In genomic region chr22:43011079-43011478, GRCh38 we compare ENCODE assay signal across 22 cellular contexts. TPM values are rescaled to one million over a fixed set of nuclear protein-coding genes. Genes with fewer than 3 reads are reported as not detected.
A peak's percentile ranks its signal among the peaks of the same experiment; 100 is the strongest.
DNase-seq lines count a peak whose midpoint lies in the region; ATAC-seq and TF ChIP-seq lines count a peak whose summit lies in the region.
"Had no signal": no experiment of that assay in that cellular context is flagged by ENCODE, and none has a peak within 500 bp of the region (broad histone marks: within the 10 kb centered on the region; RNA-seq: fewer than 3 reads in every experiment).

No MANE protein-coding gene starts in this region.

- no peak for ATAC-seq in activated CD4-positive, alpha-beta T cell treated with anti-CD3 and anti-CD28 coated beads for 36 hours
- ATAC-seq in sciatic nerve: no peak
- ATAC-seq: gastrocnemius medialis; stimulated activated naive B cell treated with anti-CD40 and anti-IgM and Interleukin-4, amounts not matched to agents 10 μg/mL and 1 μg/mL and 100 μg/mL, for 72 hours had no signal

- H3K27me3 ChIP-seq in mammary epithelial cell (ENCODE audit: insufficient read depth, low read length): no peaks in the 10 kb centered on the region
- no peaks in the 10 kb centered on the region for H3K27me3 ChIP-seq in mesendoderm (ENCODE audit: insufficient read depth, low read length, poor library complexity)
- H3K27me3 ChIP-seq: gastrocnemius medialis had no signal

- H2BK15ac ChIP-seq in mesendoderm (replicated peaks; ENCODE audit: low read depth): no peak overlapping the region

- H3K4ac ChIP-seq in mesendoderm (ENCODE audit: low read depth, low read length): no peak overlapping the region

- H3K4me1 ChIP-seq in mammary epithelial cell (ENCODE audit: insufficient read depth, low read length): peaks cover 36% of the 10 kb centered on the region
- H3K4me1 ChIP-seq in mesendoderm (ENCODE audit: control insufficient read depth, low read depth, low read length): peaks cover 9% of the 10 kb centered on the region

- no peak overlapping the region for H2BK5ac ChIP-seq in mesendoderm (ENCODE audit: low read length)

- intact Hi-C loops in mammary epithelial cell (cut with micrococcal nuclease) (no loop called here), sciatic nerve (cut with DNase I) (no loop called here)
- intact Hi-C loops in activated CD4-positive, alpha-beta T cell treated with anti-CD3 and anti-CD28 coated beads for 36 hours (cut with DNase I, micrococcal nuclease): loop anchor here in 1 of 2 experiments (10.0 kb wide), 1 partner anchor 146 kb away; no protein-coding TSS in a partner anchor

- H3K79me2 ChIP-seq in mammary epithelial cell (ENCODE audit: insufficient read depth, low read length) (peaks cover 88% of the 10 kb centered on the region), mesendoderm (ENCODE audit: control insufficient read depth, insufficient read depth, low read length) (peaks cover 71% of the 10 kb centered on the region)

- no peak for TF ChIP-seq EP300 in Ishikawa (IDR thresholded peaks at IDR 0.05; ENCODE audit: borderline replicate concordance)

- no peak for TF ChIP-seq RAD21 in Ishikawa (IDR thresholded peaks at IDR 0.05; ENCODE audit: low read depth)

- no peak overlapping the region for H2AK5ac ChIP-seq in mesendoderm (ENCODE audit: low read length)

- no peak overlapping the region for H2AFZ ChIP-seq in mammary epithelial cell (ENCODE audit: low read depth, low read length)

- H2BK120ac ChIP-seq in mesendoderm (ENCODE audit: low read depth, low read length): no peak overlapping the region

- DNase-seq in AG08396 (ENCODE audit: low spot score) (peak; percentile 11), mammary epithelial cell (no peak), mesendoderm (peak; percentile 81), midbrain (lab: John Stamatoyannopoulos, UW) (no peak), sciatic nerve (ENCODE audit: low spot score) (no peak), DMS 273 treated with DMSO at 0.1 percent for 48 hours (lab: John Stamatoyannopoulos, UW) (no peak)
- no peak for DNase-seq in activated CD4-positive, alpha-beta T cell treated with anti-CD3 and anti-CD28 coated beads for 36 hours
- DNase-seq: ACHN; activated CD4-positive, alpha-beta T cell treated with anti-CD3 and anti-CD28 coated beads for 48 hours; activated naive CD8-positive, alpha-beta T cell treated with anti-CD3 and anti-CD28 coated beads for 36 hours; gastrocnemius medialis; GF-D8; IMR-90; NCI-H1048; NCI-H2171 treated with DMSO at 0.1 percent for 48 hours; NK-92 treated with Interleukin-12 subunit alpha and Interleukin-12 subunit beta, amount 100 ng/mL, for 24 hours; nucleus accumbens; Right ventricle myocardium superior; stimulated activated naive B cell treated with anti-CD40 and anti-IgM and Interleukin-4, amounts not matched to agents 10 μg/mL and 1 μg/mL and 100 μg/mL, for 72 hours; T-helper 2 cell had no signal

- TF ChIP-seq CTCF in mammary epithelial cell (conservative IDR thresholded peaks at IDR 0.05 in 1 of 2, IDR thresholded peaks at IDR 0.05 in 1 of 2; ENCODE audit: extremely low read depth in 1 of 2, insufficient read depth in 1 of 2, low read depth in 1 of 2, low read length in 2 of 2): no peak

- H3K27me3 Mint-ChIP-seq in activated CD4-positive, alpha-beta T cell treated with anti-CD3 and anti-CD28 coated beads for 36 hours: no peaks in the 10 kb centered on the region
- H3K27me3 Mint-ChIP-seq: activated naive CD8-positive, alpha-beta T cell treated with anti-CD3 and anti-CD28 coated beads for 36 hours; central memory CD8-positive, alpha-beta T cell; stimulated activated naive B cell treated with anti-CD40 and anti-IgM and Interleukin-4, amounts not matched to agents 10 μg/mL and 1 μg/mL and 100 μg/mL, for 72 hours had no signal

- no peaks in the 10 kb centered on the region for H4K20me1 ChIP-seq in mammary epithelial cell (ENCODE audit: insufficient read depth, low read length)

- peaks cover 19% of the 10 kb centered on the region for H3K79me1 ChIP-seq in mesendoderm (ENCODE audit: low read length)

- H3K56ac ChIP-seq in mesendoderm (ENCODE audit: low read length): no peak overlapping the region

- CTCF ChIA-PET in mammary epithelial cell (lab: Charles Lee; ENCODE audit: low non-redundant PET): interaction anchor here (0.6 kb wide), 1 partner anchor 21 kb away, joined by 3 read pairs; no protein-coding TSS in a partner anchor
- CTCF ChIA-PET in activated CD4-positive, alpha-beta T cell treated with anti-CD3 and anti-CD28 coated beads for 36 hours (lab: Charles Lee): no interaction called here

- peak overlapping the region; percentile 17 for H3K4me2 ChIP-seq in mammary epithelial cell (ENCODE audit: insufficient read depth, low read depth, low read length)
- no peak overlapping the region for H3K4me2 ChIP-seq in mesendoderm (ENCODE audit: low read length)

- dilution Hi-C loops in mammary epithelial cell (cut with HindIII; ENCODE audit: low sequenced_read_pairs): loop anchor here (5.0 kb wide), 3 partner anchors 51 to 96 kb away; no protein-coding TSS in a partner anchor

- H3K9me3 ChIP-seq in mammary epithelial cell (replicated peaks; ENCODE audit: insufficient read depth, low read length): no peaks in the 10 kb centered on the region
- H3K9me3 ChIP-seq: gastrocnemius medialis had no signal

- in situ Hi-C loops in mammary epithelial cell (cut with MboI; ENCODE audit: low sequenced_read_pairs in 2 of 2): no loop called here

- H3K18ac ChIP-seq in mesendoderm (ENCODE audit: low read length): no peak overlapping the region

- POLR2A ChIA-PET in activated CD4-positive, alpha-beta T cell treated with anti-CD3 and anti-CD28 coated beads for 36 hours (lab: Charles Lee): no interaction called here

- 29% methylated on average over 7 of the region's 7 CpGs for WGBS in mammary epithelial cell (ENCODE audit: low coverage, missing lambda C conversion rate)
- no CpG with 5 or more reads among the region's 7 CpGs for WGBS in mesendoderm (ENCODE audit: extremely low coverage, insufficient coverage, low lambda C conversion rate)

- H3K4me1 Mint-ChIP-seq in activated CD4-positive, alpha-beta T cell treated with anti-CD3 and anti-CD28 coated beads for 36 hours: peaks cover 43% of the 10 kb centered on the region

- no peaks in the 10 kb centered on the region for H3K36me3 Mint-ChIP-seq in activated CD4-positive, alpha-beta T cell treated with anti-CD3 and anti-CD28 coated beads for 36 hours (ENCODE audit: low read depth)

- H3K27ac Mint-ChIP-seq in activated CD4-positive, alpha-beta T cell treated with anti-CD3 and anti-CD28 coated beads for 36 hours: no peak overlapping the region
- H3K27ac Mint-ChIP-seq: activated naive CD8-positive, alpha-beta T cell treated with anti-CD3 and anti-CD28 coated beads for 36 hours; stimulated activated naive B cell treated with anti-CD40 and anti-IgM and Interleukin-4, amounts not matched to agents 10 μg/mL and 1 μg/mL and 100 μg/mL, for 72 hours had no signal

- H3K4me3 ChIP-seq in mammary epithelial cell (replicated peaks in 1 of 3; ENCODE audit: insufficient read depth in 1 of 3, low read depth in 2 of 3, low read length in 3 of 3): no peak overlapping the region
- H3K4me3 ChIP-seq in mesendoderm (ENCODE audit: low read length): no peak overlapping the region
- H3K4me3 ChIP-seq: gastrocnemius medialis had no signal

- H4K8ac ChIP-seq in mesendoderm (ENCODE audit: low read depth, low read length): no peak overlapping the region

- H3K36me3 ChIP-seq in mammary epithelial cell (ENCODE audit: insufficient read depth, low read length): no peaks in the 10 kb centered on the region
- no peaks in the 10 kb centered on the region for H3K36me3 ChIP-seq in mesendoderm (ENCODE audit: control insufficient read depth, insufficient read depth, low read length)
- H3K36me3 ChIP-seq: gastrocnemius medialis had no signal

- no peak overlapping the region for H3K23ac ChIP-seq in mesendoderm (ENCODE audit: low read length)

- H3K9ac ChIP-seq in mammary epithelial cell (ENCODE audit: insufficient read depth, low read length): no peak overlapping the region
- H3K9ac ChIP-seq in mesendoderm (ENCODE audit: low read length): no peak overlapping the region

- no peaks in the 10 kb centered on the region for H3K9me3 Mint-ChIP-seq in activated CD4-positive, alpha-beta T cell treated with anti-CD3 and anti-CD28 coated beads for 36 hours (ENCODE audit: low read depth)
- H3K9me3 Mint-ChIP-seq: activated naive CD8-positive, alpha-beta T cell treated with anti-CD3 and anti-CD28 coated beads for 36 hours; central memory CD8-positive, alpha-beta T cell; stimulated activated naive B cell treated with anti-CD40 and anti-IgM and Interleukin-4, amounts not matched to agents 10 μg/mL and 1 μg/mL and 100 μg/mL, for 72 hours had no signal

- H3K27ac ChIP-seq in mammary epithelial cell (ENCODE audit: insufficient read depth, low read depth, low read length) (no peak overlapping the region), mesendoderm (ENCODE audit: low read depth, low read length) (no peak overlapping the region)
- H3K27ac ChIP-seq: gastrocnemius medialis had no signal

- H3K4me3 Mint-ChIP-seq in activated CD4-positive, alpha-beta T cell treated with anti-CD3 and anti-CD28 coated beads for 36 hours: no peak overlapping the region
- H3K4me3 Mint-ChIP-seq: activated naive CD8-positive, alpha-beta T cell treated with anti-CD3 and anti-CD28 coated beads for 36 hours; central memory CD8-positive, alpha-beta T cell; stimulated activated naive B cell treated with anti-CD40 and anti-IgM and Interleukin-4, amounts not matched to agents 10 μg/mL and 1 μg/mL and 100 μg/mL, for 72 hours had no signal

- H4K5ac ChIP-seq in mesendoderm (ENCODE audit: low read length): no peak overlapping the region

- TSS peak; percentile 9 for BruUV-seq in mammary epithelial cell (replicated peaks; lab: Mats Ljungman, UMichigan)

TF ChIP-seq in Ishikawa, 13 proteins besides CTCF, POLR2A, EP300 and RAD21:
- peak; percentile 63 for TF ChIP-seq TEAD4 (IDR thresholded peaks at IDR 0.05)
- no peak for TF ChIP-seq USF1 (IDR thresholded peaks at IDR 0.05)

RNA-seq across cellular contexts. Expression of gene PACSIN2, which starts 3.9 kb away (rescaled TPM):
- total RNA-seq in mammary epithelial cell (10 to 100 TPM; 69.8 to 80.0 TPM), sciatic nerve (48.6 TPM)
- polyA plus RNA-seq in mammary epithelial cell: 64.2 TPM
- polyA minus RNA-seq in mammary epithelial cell: 37.8 TPM
- 48.6 TPM for polyA plus RNA-seq in mesendoderm (2013, experiment 1 of 2)
- 48.6 TPM for polyA plus RNA-seq in mesendoderm (2013, experiment 2 of 2)
- 10 to 100 TPM; 27.9 to 28.1 TPM for total RNA-seq in activated CD4-positive, alpha-beta T cell treated with anti-CD3 and anti-CD28 coated beads for 36 hours

Comparison
In these comparisons a context has a peak if more than half of its experiments do, and no peak if none do; other contexts are left out.
1. DNase-seq: peak in AG08396 (single experiment) and mesendoderm (single experiment); none in mammary epithelial cell (single experiment), activated CD4-positive, alpha-beta T cell treated with anti-CD3 and anti-CD28 coated beads for 36 hours (single experiment), midbrain (single experiment), sciatic nerve (single experiment) and DMS 273 treated with DMSO at 0.1 percent for 48 hours (single experiment).